In genomic region chr10:10915215-10915614, GRCh38 we compare ENCODE assay signal across 24 cellular contexts.
"Had no signal": no experiment of that assay in that cellular context is flagged by ENCODE, and none has a peak within 500 bp of the region (broad histone marks: within the 10 kb centered on the region; RNA-seq: fewer than 3 reads in every experiment).

No MANE protein-coding gene starts in this region.

- H3K36me3 Mint-ChIP-seq: brain; naive B cell; stimulated activated memory B cell treated with anti-CD40 and anti-IgM and Interleukin-4, amounts not matched to agents 10 μg/mL and 1 μg/mL and 100 μg/mL, for 72 hours had no signal

- H3K4me1 Mint-ChIP-seq: activated naive CD8-positive, alpha-beta T cell treated with anti-CD3 and anti-CD28 coated beads, Interleukin-2, amount 50 U/mL, for 24 hours; central memory CD8-positive, alpha-beta T cell; naive B cell; stimulated activated memory B cell treated with anti-CD40 and anti-IgM and Interleukin-4, amounts not matched to agents 10 μg/mL and 1 μg/mL and 100 μg/mL, for 72 hours had no signal

- H3K27ac ChIP-seq: stomach, suprapubic skin, tibial nerve had no signal

- H3K27me3 Mint-ChIP-seq: brain had no signal

- H3K4me3 ChIP-seq: mucosa of descending colon, stomach, suprapubic skin, tibial nerve had no signal

- H3K4me3 Mint-ChIP-seq: activated naive CD8-positive, alpha-beta T cell treated with anti-CD3 and anti-CD28 coated beads, Interleukin-2, amount 50 U/mL, for 24 hours; central memory CD8-positive, alpha-beta T cell; naive B cell; neural crest cell; stimulated activated memory B cell treated with anti-CD40 and anti-IgM and Interleukin-4, amounts not matched to agents 10 μg/mL and 1 μg/mL and 100 μg/mL, for 72 hours; T-helper 17 cell had no signal

- H3K9me3 Mint-ChIP-seq: activated naive CD8-positive, alpha-beta T cell treated with anti-CD3 and anti-CD28 coated beads, Interleukin-2, amount 50 U/mL, for 24 hours; central memory CD8-positive, alpha-beta T cell; naive B cell; neural crest cell; stimulated activated memory B cell treated with anti-CD40 and anti-IgM and Interleukin-4, amounts not matched to agents 10 μg/mL and 1 μg/mL and 100 μg/mL, for 72 hours had no signal

- H3K27me3 ChIP-seq: stomach, suprapubic skin, tibial nerve had no signal

- ATAC-seq: activated naive CD8-positive, alpha-beta T cell treated with anti-CD3 and anti-CD28 coated beads, Interleukin-2, amount 50 U/mL, for 24 hours; esophagus mucosa; mucosa of descending colon; sciatic nerve; stimulated activated memory B cell treated with anti-CD40 and anti-IgM and Interleukin-4, amounts not matched to agents 10 μg/mL and 1 μg/mL and 100 μg/mL, for 72 hours; T-helper 17 cell had no signal

- DNase-seq: activated gamma-delta T cell; activated naive CD4-positive, alpha-beta T cell treated with anti-CD3 and anti-CD28 coated beads, Interleukin-2, amount 50 U/mL, for 16 hours; activated naive CD8-positive, alpha-beta T cell treated with anti-CD3 and anti-CD28 coated beads, Interleukin-2, amount 50 U/mL, for 24 hours; aorta; effector memory CD4-positive, alpha-beta T cell; glutamatergic neuron; hippocampal formation; kidney glomerular epithelial cell; mucosa of descending colon; naive B cell; occipital lobe; small intestine; stimulated activated CD4-positive, alpha-beta T cell treated with anti-CD3 and anti-CD28 coated beads, Interleukin-2, amount 100 ng/mL, for 24 hours; stomach; SW 1271; T-helper 17 cell had no signal

- H3K36me3 ChIP-seq: stomach, suprapubic skin, tibial nerve had no signal

- H3K27ac Mint-ChIP-seq: activated naive CD8-positive, alpha-beta T cell treated with anti-CD3 and anti-CD28 coated beads, Interleukin-2, amount 50 U/mL, for 24 hours; naive B cell; stimulated activated memory B cell treated with anti-CD40 and anti-IgM and Interleukin-4, amounts not matched to agents 10 μg/mL and 1 μg/mL and 100 μg/mL, for 72 hours; T-helper 17 cell had no signal

- H3K9me3 ChIP-seq: mucosa of descending colon, stomach, suprapubic skin, tibial nerve had no signal
